Comparison of ENCODE assay signal across 1 cellular context in the genomic region with DNA sequence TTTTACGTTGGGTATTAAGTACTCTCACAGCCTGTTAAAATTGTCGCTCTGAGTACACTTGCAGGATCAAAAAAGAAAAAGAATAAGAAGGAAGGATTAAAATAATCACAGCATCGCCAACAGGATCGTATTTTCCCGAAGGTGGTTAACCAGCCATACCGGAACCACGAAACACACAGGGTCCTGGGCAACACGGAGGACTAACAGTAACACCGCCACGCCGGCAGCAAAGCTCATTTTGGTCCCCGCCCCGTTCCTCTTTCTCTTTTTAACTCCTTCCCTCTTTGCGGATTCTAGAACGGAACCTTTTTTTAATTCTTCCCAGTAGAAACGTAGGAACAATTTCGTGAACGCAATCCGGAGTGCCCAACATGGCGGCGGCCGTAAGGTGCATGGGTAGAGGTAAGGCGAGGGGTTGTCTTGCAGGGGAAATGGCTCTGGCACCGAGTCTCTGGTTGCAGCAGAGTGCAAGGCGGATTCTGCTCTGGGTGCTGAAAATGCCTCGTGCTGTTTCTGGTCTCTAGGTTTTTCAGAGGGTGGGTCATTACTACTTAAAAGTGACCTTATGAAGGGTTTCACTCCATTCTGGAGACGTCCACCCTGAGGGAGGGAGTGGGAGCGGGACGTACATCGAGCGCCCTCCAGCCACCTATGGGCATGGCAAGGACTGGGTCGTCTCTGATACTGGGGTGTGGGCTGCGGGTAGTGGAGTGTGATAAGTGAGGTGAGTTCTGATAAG.
TF ChIP-seq lines count a peak whose summit lies in the region.

A gene (plus strand): TSS at position 353 of the 739 bp plus-strand sequence. CDS start 19 bp downstream, at position 372.

TF ChIP-seq in HepG2, 621 proteins besides CTCF, POLR2A, EP300 and RAD21 (continued from another document and continues in another):
- TF ChIP-seq, protein P1, sequence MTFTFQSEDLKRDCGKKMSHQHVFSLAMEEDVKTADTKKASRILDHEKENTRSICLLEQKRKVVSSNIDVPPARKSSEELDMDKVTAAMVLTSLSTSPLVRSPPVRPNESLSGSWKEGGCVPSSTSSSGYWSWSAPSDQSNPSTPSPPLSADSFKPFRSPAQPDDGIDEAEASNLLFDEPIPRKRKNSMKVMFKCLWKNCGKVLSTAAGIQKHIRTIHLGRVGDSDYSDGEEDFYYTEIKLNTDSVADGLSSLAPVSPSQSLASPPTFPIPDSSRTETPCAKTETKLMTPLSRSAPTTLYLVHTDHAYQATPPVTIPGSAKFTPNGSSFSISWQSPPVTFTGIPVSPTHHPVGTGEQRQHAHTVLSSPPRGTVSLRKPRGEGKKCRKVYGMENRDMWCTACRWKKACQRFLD (CRISPR knock-in tag; IDR thresholded peaks at IDR 0.05; ENCODE audit: borderline replicate concordance), result no peak
- TF ChIP-seq, protein P2, sequence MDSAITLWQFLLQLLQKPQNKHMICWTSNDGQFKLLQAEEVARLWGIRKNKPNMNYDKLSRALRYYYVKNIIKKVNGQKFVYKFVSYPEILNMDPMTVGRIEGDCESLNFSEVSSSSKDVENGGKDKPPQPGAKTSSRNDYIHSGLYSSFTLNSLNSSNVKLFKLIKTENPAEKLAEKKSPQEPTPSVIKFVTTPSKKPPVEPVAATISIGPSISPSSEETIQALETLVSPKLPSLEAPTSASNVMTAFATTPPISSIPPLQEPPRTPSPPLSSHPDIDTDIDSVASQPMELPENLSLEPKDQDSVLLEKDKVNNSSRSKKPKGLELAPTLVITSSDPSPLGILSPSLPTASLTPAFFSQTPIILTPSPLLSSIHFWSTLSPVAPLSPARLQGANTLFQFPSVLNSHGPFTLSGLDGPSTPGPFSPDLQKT (CRISPR knock-in tag; IDR thresholded peaks at IDR 0.05; ENCODE audit: borderline replicate concordance), result no peak
- TF ChIP-seq, protein P3, sequence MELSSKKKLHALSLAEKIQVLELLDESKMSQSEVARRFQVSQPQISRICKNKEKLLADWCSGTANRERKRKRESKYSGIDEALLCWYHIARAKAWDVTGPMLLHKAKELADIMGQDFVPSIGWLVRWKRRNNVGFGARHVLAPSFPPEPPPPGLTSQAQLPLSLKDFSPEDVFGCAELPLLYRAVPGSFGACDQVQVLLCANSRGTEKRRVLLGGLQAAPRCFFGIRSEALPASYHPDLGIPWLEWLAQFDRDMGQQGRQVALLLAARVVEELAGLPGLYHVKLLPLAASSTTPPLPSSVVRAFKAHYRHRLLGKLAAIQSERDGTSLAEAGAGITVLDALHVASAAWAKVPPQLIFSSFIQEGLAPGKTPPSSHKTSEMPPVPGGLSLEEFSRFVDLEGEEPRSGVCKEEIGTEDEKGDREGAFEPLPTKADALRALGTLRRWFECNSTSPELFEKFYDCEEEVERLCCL (CRISPR knock-in tag; IDR thresholded peaks at IDR 0.05; ENCODE audit: borderline replicate concordance), result no peak; the same call in 1 of the 2 replicates
- TF ChIP-seq, protein P4, sequence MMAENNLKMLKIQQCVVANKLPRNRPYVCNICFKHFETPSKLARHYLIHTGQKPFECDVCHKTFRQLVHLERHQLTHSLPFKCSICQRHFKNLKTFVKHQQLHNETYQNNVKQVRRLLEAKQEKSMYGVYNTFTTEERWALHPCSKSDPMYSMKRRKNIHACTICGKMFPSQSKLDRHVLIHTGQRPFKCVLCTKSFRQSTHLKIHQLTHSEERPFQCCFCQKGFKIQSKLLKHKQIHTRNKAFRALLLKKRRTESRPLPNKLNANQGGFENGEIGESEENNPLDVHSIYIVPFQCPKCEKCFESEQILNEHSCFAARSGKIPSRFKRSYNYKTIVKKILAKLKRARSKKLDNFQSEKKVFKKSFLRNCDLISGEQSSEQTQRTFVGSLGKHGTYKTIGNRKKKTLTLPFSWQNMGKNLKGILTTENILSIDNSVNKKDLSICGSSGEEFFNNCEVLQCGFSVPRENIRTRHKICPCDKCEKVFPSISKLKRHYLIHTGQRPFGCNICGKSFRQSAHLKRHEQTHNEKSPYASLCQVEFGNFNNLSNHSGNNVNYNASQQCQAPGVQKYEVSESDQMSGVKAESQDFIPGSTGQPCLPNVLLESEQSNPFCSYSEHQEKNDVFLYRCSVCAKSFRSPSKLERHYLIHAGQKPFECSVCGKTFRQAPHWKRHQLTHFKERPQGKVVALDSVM (CRISPR knock-in tag; IDR thresholded peaks at IDR 0.05), result no peak
- TF ChIP-seq KDM5A (IDR thresholded peaks at IDR 0.05; ENCODE audit: borderline replicate concordance, low read length), result peak; percentile 98
- TF ChIP-seq GATA4 (IDR thresholded peaks at IDR 0.05; ENCODE audit: borderline replicate concordance, low read depth), result peak; percentile 69; the same call in 1 of the 2 replicates
- TF ChIP-seq ZNF441 (CRISPR knock-in tag; IDR thresholded peaks at IDR 0.05; ENCODE audit: borderline replicate concordance), result no peak
- 0 out of 2 replicates have a peak, but pooled peaks have one; percentile 70 for TF ChIP-seq ARHGAP35 (CRISPR knock-in tag; IDR thresholded peaks at IDR 0.05; ENCODE audit: borderline replicate concordance)
- peak; percentile 92; the same call in 1 of the 2 replicates for TF ChIP-seq SMAD3 (CRISPR knock-in tag; IDR thresholded peaks at IDR 0.05)
- 0 out of 2 replicates have a peak, but pooled peaks have one; percentile 37 for TF ChIP-seq PAX8 (CRISPR knock-in tag; IDR thresholded peaks at IDR 0.05; ENCODE audit: borderline replicate concordance)
- TF ChIP-seq SOX6 (IDR thresholded peaks at IDR 0.05), result no peak
- peak; percentile 77 for TF ChIP-seq SOX6 (CRISPR knock-in tag; IDR thresholded peaks at IDR 0.05)
- TF ChIP-seq, protein P5, sequence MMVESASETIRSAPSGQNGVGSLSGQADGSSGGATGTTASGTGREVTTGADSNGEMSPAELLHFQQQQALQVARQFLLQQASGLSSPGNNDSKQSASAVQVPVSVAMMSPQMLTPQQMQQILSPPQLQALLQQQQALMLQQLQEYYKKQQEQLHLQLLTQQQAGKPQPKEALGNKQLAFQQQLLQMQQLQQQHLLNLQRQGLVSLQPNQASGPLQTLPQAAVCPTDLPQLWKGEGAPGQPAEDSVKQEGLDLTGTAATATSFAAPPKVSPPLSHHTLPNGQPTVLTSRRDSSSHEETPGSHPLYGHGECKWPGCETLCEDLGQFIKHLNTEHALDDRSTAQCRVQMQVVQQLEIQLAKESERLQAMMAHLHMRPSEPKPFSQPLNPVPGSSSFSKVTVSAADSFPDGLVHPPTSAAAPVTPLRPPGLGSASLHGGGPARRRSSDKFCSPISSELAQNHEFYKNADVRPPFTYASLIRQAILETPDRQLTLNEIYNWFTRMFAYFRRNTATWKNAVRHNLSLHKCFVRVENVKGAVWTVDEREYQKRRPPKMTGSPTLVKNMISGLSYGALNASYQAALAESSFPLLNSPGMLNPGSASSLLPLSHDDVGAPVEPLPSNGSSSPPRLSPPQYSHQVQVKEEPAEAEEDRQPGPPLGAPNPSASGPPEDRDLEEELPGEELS (CRISPR knock-in tag; IDR thresholded peaks at IDR 0.05), result no peak; the same call in 1 of the 2 replicates
- TF ChIP-seq, protein P6, sequence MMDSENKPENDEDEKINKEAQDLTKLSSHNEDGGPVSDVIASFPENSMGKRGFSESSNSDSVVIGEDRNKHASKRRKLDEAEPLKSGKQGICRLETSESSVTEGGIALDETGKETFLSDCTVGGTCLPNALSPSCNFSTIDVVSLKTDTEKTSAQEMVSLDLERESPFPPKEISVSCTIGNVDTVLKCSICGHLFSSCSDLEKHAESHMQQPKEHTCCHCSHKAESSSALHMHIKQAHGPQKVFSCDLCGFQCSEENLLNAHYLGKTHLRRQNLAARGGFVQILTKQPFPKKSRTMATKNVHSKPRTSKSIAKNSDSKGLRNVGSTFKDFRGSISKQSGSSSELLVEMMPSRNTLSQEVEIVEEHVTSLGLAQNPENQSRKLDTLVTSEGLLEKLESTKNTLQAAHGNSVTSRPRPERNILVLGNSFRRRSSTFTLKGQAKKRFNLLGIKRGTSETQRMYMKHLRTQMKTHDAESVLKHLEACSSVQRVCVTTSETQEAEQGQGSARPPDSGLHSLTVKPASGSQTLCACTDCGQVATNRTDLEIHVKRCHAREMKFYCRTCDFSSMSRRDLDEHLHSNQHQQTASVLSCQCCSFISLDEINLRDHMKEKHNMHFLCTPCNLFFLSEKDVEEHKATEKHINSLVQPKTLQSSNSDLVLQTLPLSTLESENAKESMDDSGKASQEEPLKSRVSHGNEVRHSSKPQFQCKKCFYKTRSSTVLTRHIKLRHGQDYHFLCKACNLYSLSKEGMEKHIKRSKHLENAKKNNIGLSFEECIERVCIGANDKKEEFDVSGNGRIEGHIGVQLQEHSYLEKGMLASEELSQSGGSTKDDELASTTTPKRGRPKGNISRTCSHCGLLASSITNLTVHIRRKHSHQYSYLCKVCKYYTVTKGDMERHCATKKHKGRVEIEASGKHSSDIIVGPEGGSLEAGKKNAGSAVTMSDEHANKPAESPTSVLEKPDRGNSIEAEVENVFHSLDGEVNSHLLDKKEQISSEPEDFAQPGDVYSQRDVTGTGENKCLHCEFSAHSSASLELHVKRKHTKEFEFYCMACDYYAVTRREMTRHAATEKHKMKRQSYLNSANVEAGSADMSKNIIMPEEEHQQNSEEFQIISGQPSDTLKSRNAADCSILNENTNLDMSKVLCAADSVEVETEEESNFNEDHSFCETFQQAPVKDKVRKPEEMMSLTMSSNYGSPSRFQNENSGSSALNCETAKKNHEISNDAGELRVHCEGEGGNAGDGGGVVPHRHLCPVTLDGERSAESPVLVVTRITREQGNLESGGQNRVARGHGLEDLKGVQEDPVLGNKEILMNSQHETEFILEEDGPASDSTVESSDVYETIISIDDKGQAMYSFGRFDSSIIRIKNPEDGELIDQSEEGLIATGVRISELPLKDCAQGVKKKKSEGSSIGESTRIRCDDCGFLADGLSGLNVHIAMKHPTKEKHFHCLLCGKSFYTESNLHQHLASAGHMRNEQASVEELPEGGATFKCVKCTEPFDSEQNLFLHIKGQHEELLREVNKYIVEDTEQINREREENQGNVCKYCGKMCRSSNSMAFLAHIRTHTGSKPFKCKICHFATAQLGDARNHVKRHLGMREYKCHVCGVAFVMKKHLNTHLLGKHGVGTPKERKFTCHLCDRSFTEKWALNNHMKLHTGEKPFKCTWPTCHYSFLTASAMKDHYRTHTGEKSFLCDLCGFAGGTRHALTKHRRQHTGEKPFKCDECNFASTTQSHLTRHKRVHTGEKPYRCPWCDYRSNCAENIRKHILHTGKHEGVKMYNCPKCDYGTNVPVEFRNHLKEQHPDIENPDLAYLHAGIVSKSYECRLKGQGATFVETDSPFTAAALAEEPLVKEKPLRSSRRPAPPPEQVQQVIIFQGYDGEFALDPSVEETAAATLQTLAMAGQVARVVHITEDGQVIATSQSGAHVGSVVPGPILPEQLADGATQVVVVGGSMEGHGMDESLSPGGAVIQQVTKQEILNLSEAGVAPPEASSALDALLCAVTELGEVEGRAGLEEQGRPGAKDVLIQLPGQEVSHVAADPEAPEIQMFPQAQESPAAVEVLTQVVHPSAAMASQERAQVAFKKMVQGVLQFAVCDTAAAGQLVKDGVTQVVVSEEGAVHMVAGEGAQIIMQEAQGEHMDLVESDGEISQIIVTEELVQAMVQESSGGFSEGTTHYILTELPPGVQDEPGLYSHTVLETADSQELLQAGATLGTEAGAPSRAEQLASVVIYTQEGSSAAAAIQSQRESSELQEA (CRISPR knock-in tag; IDR thresholded peaks at IDR 0.05; ENCODE audit: not compliant biosample characterization), result no peak
- no peak for TF ChIP-seq ZNF678 (CRISPR knock-in tag; IDR thresholded peaks at IDR 0.05)
- TF ChIP-seq, protein P7, sequence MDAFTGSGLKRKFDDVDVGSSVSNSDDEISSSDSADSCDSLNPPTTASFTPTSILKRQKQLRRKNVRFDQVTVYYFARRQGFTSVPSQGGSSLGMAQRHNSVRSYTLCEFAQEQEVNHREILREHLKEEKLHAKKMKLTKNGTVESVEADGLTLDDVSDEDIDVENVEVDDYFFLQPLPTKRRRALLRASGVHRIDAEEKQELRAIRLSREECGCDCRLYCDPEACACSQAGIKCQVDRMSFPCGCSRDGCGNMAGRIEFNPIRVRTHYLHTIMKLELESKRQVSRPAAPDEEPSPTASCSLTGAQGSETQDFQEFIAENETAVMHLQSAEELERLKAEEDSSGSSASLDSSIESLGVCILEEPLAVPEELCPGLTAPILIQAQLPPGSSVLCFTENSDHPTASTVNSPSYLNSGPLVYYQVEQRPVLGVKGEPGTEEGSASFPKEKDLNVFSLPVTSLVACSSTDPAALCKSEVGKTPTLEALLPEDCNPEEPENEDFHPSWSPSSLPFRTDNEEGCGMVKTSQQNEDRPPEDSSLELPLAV (CRISPR knock-in tag; conservative IDR thresholded peaks at IDR 0.05; ENCODE audit: low read depth), result no peak
- no peak for TF ChIP-seq AGO1 (IDR thresholded peaks at IDR 0.05; ENCODE audit: low read depth, low read length, poor library complexity, severe bottlenecking)
- TF ChIP-seq, protein P8, sequence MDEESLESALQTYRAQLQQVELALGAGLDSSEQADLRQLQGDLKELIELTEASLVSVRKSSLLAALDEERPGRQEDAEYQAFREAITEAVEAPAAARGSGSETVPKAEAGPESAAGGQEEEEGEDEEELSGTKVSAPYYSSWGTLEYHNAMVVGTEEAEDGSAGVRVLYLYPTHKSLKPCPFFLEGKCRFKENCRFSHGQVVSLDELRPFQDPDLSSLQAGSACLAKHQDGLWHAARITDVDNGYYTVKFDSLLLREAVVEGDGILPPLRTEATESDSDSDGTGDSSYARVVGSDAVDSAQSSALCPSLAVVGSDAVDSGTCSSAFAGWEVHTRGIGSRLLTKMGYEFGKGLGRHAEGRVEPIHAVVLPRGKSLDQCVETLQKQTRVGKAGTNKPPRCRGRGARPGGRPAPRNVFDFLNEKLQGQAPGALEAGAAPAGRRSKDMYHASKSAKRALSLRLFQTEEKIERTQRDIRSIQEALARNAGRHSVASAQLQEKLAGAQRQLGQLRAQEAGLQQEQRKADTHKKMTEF (CRISPR knock-in tag; IDR thresholded peaks at IDR 0.05), result peak; percentile 91
- TF ChIP-seq ZNF850 (CRISPR knock-in tag; conservative IDR thresholded peaks at IDR 0.05), result no peak
- peak; percentile 76 for TF ChIP-seq PCBP2 (optimal IDR thresholded peaks at IDR 0.05; ENCODE audit: low read depth, low read length, poor library complexity, severe bottlenecking)
- peak; percentile 94 for TF ChIP-seq POLR2AphosphoS5 (IDR thresholded peaks at IDR 0.05; ENCODE audit: low read depth, low read length)
- TF ChIP-seq MEIS1 (CRISPR knock-in tag; IDR thresholded peaks at IDR 0.05; ENCODE audit: borderline replicate concordance), result no peak
- TF ChIP-seq ZFX (CRISPR knock-in tag; IDR thresholded peaks at IDR 0.05; ENCODE audit: low read depth), result peak; percentile 69
- no peak for TF ChIP-seq ZNF382 (CRISPR knock-in tag; IDR thresholded peaks at IDR 0.05; ENCODE audit: borderline replicate concordance)
- TF ChIP-seq ZFP90 (CRISPR knock-in tag; IDR thresholded peaks at IDR 0.05; ENCODE audit: borderline replicate concordance), result peak; percentile 70; the same call in 1 of the 2 replicates
- TF ChIP-seq, protein P9, sequence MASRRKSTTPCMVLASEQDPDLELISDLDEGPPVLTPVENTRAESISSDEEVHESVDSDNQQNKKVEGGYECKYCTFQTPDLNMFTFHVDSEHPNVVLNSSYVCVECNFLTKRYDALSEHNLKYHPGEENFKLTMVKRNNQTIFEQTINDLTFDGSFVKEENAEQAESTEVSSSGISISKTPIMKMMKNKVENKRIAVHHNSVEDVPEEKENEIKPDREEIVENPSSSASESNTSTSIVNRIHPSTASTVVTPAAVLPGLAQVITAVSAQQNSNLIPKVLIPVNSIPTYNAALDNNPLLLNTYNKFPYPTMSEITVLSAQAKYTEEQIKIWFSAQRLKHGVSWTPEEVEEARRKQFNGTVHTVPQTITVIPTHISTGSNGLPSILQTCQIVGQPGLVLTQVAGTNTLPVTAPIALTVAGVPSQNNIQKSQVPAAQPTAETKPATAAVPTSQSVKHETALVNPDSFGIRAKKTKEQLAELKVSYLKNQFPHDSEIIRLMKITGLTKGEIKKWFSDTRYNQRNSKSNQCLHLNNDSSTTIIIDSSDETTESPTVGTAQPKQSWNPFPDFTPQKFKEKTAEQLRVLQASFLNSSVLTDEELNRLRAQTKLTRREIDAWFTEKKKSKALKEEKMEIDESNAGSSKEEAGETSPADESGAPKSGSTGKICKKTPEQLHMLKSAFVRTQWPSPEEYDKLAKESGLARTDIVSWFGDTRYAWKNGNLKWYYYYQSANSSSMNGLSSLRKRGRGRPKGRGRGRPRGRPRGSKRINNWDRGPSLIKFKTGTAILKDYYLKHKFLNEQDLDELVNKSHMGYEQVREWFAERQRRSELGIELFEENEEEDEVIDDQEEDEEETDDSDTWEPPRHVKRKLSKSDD (CRISPR knock-in tag; IDR thresholded peaks at IDR 0.05; ENCODE audit: low read depth), result no peak
- peak; percentile 93 for TF ChIP-seq NFRKB (IDR thresholded peaks at IDR 0.05)
